ENCODE assay signal across 29 cellular contexts in genomic region chr10:77144664-77145063, GRCh38.
DNase-seq lines count a peak whose midpoint lies in the region; ATAC-seq, FAIRE-seq and TF ChIP-seq lines count a peak whose summit lies in the region.
"Had no signal": no experiment of that assay in that cellular context is flagged by ENCODE, and none has a peak within 500 bp of the region (broad histone marks: within the 10 kb centered on the region; RNA-seq: fewer than 3 reads in every experiment).

No MANE protein-coding gene starts in this region.

- WGBS in pancreas, 2 donors, result 81 to 89% methylated on average over 4 of the region's 4 CpGs

- no peak overlapping the region for H3K27ac ChIP-seq in pancreas
- H3K27ac ChIP-seq: A549; BLaER1 treated with 17β-estradiol and CSF1 and Interleukin-3, amounts not matched to agents 10 nM and 100 nM had no signal

- no peaks in the 10 kb centered on the region for H3K27me3 ChIP-seq in pancreas
- H3K27me3 ChIP-seq: BLaER1 treated with 17β-estradiol and CSF1 and Interleukin-3, amounts not matched to agents 10 nM and 100 nM had no signal

- TF ChIP-seq POLR2A in NB4 (IDR thresholded peaks at IDR 0.05; ENCODE audit: extremely low read depth, insufficient read length) (no peak), GM12892 (IDR thresholded peaks at IDR 0.05; ENCODE audit: low read depth, low read length) (no peak)

- H3K36me3 ChIP-seq in pancreas, result no peaks in the 10 kb centered on the region
- H3K36me3 ChIP-seq: BLaER1 treated with 17β-estradiol and CSF1 and Interleukin-3, amounts not matched to agents 10 nM and 100 nM had no signal

- H3K4me3 ChIP-seq in NB4 (ENCODE audit: low read depth, low read length) (no peak overlapping the region), pancreas (no peak overlapping the region)
- H3K4me3 ChIP-seq: A549; BLaER1 treated with 17β-estradiol and CSF1 and Interleukin-3, amounts not matched to agents 10 nM and 100 nM had no signal

- no peaks in the 10 kb centered on the region for H3K9me3 ChIP-seq in pancreas
- H3K9me3 ChIP-seq: A549; BLaER1 treated with 17β-estradiol and CSF1 and Interleukin-3, amounts not matched to agents 10 nM and 100 nM had no signal

- intact Hi-C loops in pancreas (cut with DNase I), result no loop called here

- FAIRE-seq in GM12892 (lab: Jason Lieb, UNC) (no peak), pancreas (lab: Jason Lieb, UNC) (no peak)
- FAIRE-seq: A549, G401.6, GM12891, H1 had no signal

- no peak for TF ChIP-seq CTCF in NB4 (IDR thresholded peaks at IDR 0.05; ENCODE audit: low read depth, low read length)
- no peak for TF ChIP-seq CTCF in pancreas (IDR thresholded peaks at IDR 0.05)

- ATAC-seq in HG03378 (IDR thresholded peaks at IDR 0.05; ENCODE audit: unreplicated experiment) (no peak), pancreas (no peak)
- ATAC-seq: A549, HCT116 had no signal

- DNase-seq in Kasumi-1 (lab: John Stamatoyannopoulos, UW) (peak; percentile 26 to 40), NB4 (ENCODE audit: low read depth) (peak; percentile 53), SKM-1 (lab: John Stamatoyannopoulos, UW; ENCODE audit: unreplicated experiment) (peak; percentile 85), GM12892 (ENCODE audit: insufficient read length) (no peak), pancreas (no peak)
- no peak for DNase-seq in stimulated activated CD4-positive, alpha-beta T cell treated with anti-CD3 and anti-CD28 coated beads, Interleukin-4, amount 100 ng/mL, for 4 hours
- DNase-seq: AML-193; CD4-positive, alpha-beta memory T cell; COR-L47; DMS53; Karpas-422; NCI-H1092; NCI-H1436; NCI-H187; NCI-H2081 treated with DMSO at 0.1 percent for 48 hours; NCI-H2171; NCI-H226; NCI-H510A; NCI-H69; Right ventricle myocardium superior; RPMI8226; T-helper 2 cell had no signal

- H3K4me1 ChIP-seq in pancreas, result no peaks in the 10 kb centered on the region
- H3K4me1 ChIP-seq: A549; BLaER1 treated with 17β-estradiol and CSF1 and Interleukin-3, amounts not matched to agents 10 nM and 100 nM had no signal

Comparison
In these comparisons a context has a peak if more than half of its experiments do, and no peak if none do; other contexts are left out.
1. DNase-seq: peak in Kasumi-1 (2 of 2), NB4 (single experiment) and SKM-1 (single experiment); none in stimulated activated CD4-positive, alpha-beta T cell treated with anti-CD3 and anti-CD28 coated beads, Interleukin-4, amount 100 ng/mL, for 4 hours (0 of 2), GM12892 (single experiment) and pancreas (0 of 6).